ENCODE assay signal across 25 cellular contexts in the genomic region with DNA sequence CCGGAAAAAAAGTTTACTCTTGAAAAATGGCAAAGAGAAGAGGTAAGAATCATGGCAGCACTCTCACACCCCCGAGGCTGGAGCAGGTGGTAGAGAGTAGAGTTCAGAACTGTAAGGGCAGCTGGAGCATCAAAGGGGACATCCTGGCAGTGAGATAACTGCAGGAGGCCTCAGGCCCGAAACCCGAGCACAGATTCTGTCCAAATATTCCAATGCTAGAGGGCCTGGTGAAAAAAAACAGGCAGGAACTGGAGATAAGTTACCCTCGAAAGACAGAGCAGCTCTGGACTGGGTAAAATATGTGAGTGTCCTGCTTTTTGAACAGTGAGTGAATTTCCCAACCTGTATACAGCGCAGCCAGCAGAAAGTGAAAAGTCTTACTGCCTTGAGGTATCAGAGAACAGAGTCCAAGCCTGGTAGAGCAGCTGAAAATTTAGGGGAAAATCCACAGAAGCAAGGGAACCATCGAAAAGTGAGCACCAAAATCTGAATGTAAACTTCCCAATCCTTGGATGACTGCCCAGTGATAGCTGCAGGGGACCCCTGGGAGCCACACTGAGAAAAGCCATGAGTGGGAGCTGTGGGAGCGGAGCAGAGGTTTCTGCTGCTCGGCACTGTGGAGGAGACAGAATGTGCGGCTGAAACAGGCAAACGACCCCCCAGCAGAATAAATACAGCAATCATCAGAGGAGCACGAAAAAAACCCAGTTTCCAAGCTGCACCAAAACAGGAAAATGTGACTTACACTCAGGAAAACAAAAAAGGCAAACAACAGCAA. TPM values are rescaled to one million over a fixed set of nuclear protein-coding genes. Genes with fewer than 3 reads are reported as not detected.
"Had no signal": no experiment of that assay in that cellular context is flagged by ENCODE, and none has a peak within 500 bp of the region (broad histone marks: within the 10 kb centered on the region; RNA-seq: fewer than 3 reads in every experiment).

No MANE protein-coding gene starts in this region.

- ATAC-seq: foreskin keratinocyte; left lung; mucosa of descending colon; psoas muscle; right cardiac atrium; stimulated activated effector memory CD8-positive, alpha-beta T cell treated with anti-CD3 and anti-CD28 coated beads, Interleukin-12 subunit alpha, Interleukin-12 subunit beta, amount 100 ng/mL, for 72 hours; upper lobe of right lung had no signal

- H3K9ac ChIP-seq: neural progenitor cell had no signal

- H3K27me3 ChIP-seq: cardiac muscle cell, dorsolateral prefrontal cortex, left lung, testis, upper lobe of right lung had no signal

- H3K9me3 ChIP-seq: left lung, mucosa of descending colon, psoas muscle, testis, upper lobe of right lung had no signal

- H3K4me2 ChIP-seq: neural progenitor cell had no signal

- DNase-seq: activated B cell treated with CpG ODN at 0.5 μM for 24 hours; activated CD4-positive, alpha-beta memory T cell treated with anti-CD3 and anti-CD28 coated beads for 36 hours; activated CD4-positive, alpha-beta T cell treated with anti-CD3 and anti-CD28 coated beads for 4 hours; activated gamma-delta T cell treated with Interleukin-2 at 50 U/mL for 16 hours; activated naive CD8-positive, alpha-beta T cell treated with anti-CD3 and anti-CD28 coated beads for 36 hours; activated T-cell treated with anti-CD3 and anti-CD28 coated beads for 4 hours; amygdala; endodermal cell; foreskin keratinocyte; left lung; mucosa of descending colon; naive B cell; psoas muscle; right cardiac atrium; small intestine; stimulated activated CD4-positive, alpha-beta T cell treated with anti-CD3 and anti-CD28 coated beads, Interleukin-4, amount 100 ng/mL, for 24 hours; T-helper 1 cell; T-helper 9 cell; testis; upper lobe of right lung had no signal

- H3K4me3 ChIP-seq: cardiac muscle cell, dorsolateral prefrontal cortex, left lung, mucosa of descending colon, neural progenitor cell, psoas muscle, testis, upper lobe of right lung had no signal

- H2AFZ ChIP-seq: neural progenitor cell had no signal

- H3K27ac ChIP-seq: cardiac muscle cell, dorsolateral prefrontal cortex, epithelial cell of prostate, foreskin keratinocyte, left lung, neural progenitor cell, psoas muscle, testis, upper lobe of right lung had no signal

- H3K36me3 ChIP-seq: cardiac muscle cell, left lung, neural progenitor cell, upper lobe of right lung had no signal

RNA-seq across cellular contexts. Expression of gene WNT11, which starts 50.7 kb away (rescaled TPM):
- total RNA-seq: activated CD4-positive, alpha-beta memory T cell treated with anti-CD3 and anti-CD28 coated beads for 36 hours; activated naive CD8-positive, alpha-beta T cell treated with anti-CD3 and anti-CD28 coated beads for 36 hours had no signal
